Comparison of ENCODE assay signal across 8 cellular contexts in genomic region chr11:57311109-57311936, GRCh38. TPM values are rescaled to one million over a fixed set of nuclear protein-coding genes. Genes with fewer than 3 reads are reported as not detected.
DNase-seq lines count a peak whose midpoint lies in the region; ATAC-seq and TF ChIP-seq lines count a peak whose summit lies in the region.

No MANE protein-coding gene starts in this region.

- TF ChIP-seq CTCF in adrenal gland (IDR thresholded peaks at IDR 0.05): no peak
- TF ChIP-seq CTCF in heart left ventricle (IDR thresholded peaks at IDR 0.05): no peak
- TF ChIP-seq CTCF in progenitor cell of endocrine pancreas (IDR thresholded peaks at IDR 0.05; ENCODE audit: unreplicated experiment): no peak

- H3K9me3 Mint-ChIP-seq in progenitor cell of endocrine pancreas (ENCODE audit: low read depth): no peaks in the 10 kb centered on the region

- peak; percentile 99 for ATAC-seq in GM21367 (IDR thresholded peaks at IDR 0.05; ENCODE audit: unreplicated experiment)
- peak; percentile 89 to 96 (median 96) for ATAC-seq in heart left ventricle

- intact Hi-C loops in adrenal gland (cut with DNase I) (no loop called here), heart left ventricle (cut with DNase I) (no loop called here)

- peak overlapping the region; percentile 52 for H3K4me3 Mint-ChIP-seq in progenitor cell of endocrine pancreas (ENCODE audit: low read depth)

- H3K27me3 Mint-ChIP-seq in progenitor cell of endocrine pancreas: no peaks in the 10 kb centered on the region

- H3K4me3 ChIP-seq in adrenal gland (peak overlapping the region in 3 of 4 donors; percentile 41 to 63 (median 42)), heart left ventricle (peak overlapping the region; percentile 15 to 67 (median 56))

- H3K27ac ChIP-seq in adrenal gland (peak overlapping the region; percentile 54 to 98 (median 83)), heart left ventricle (peak overlapping the region in 11 of 12 donors; percentile 69 to 88 (median 82))

- TF ChIP-seq POLR2A in adrenal gland (IDR thresholded peaks at IDR 0.05) (peak; percentile 77 to 96), heart left ventricle (IDR thresholded peaks at IDR 0.05) (peak in 1 of 2 donors; percentile 75)

- peaks cover 65 to 84% of the 10 kb centered on the region in 2 donors for H3K4me1 ChIP-seq in adrenal gland (replicated peaks in 1 of 2)
- peaks cover 0 to 82% (median 72%) of the 10 kb centered on the region in 12 donors for H3K4me1 ChIP-seq in heart left ventricle

- WGBS in adrenal gland, 4 donors: 0 to 2% (median 1%) methylated on average over 6 to 31 of the region's 31 CpGs
- WGBS in heart left ventricle, 4 donors: 1 to 4% (median 1%) methylated on average over 14 to 31 of the region's 31 CpGs

- H3K36me3 ChIP-seq in adrenal gland (replicated peaks in 1 of 2) (peaks cover 0 to 51% of the 10 kb centered on the region in 2 donors), heart left ventricle (peaks cover 0 to 64% (median 37%) of the 10 kb centered on the region in 9 donors)

- H3K27ac Mint-ChIP-seq in progenitor cell of endocrine pancreas: peak overlapping the region; percentile 92

- peaks cover 27% of the 10 kb centered on the region for H3K36me3 Mint-ChIP-seq in progenitor cell of endocrine pancreas (ENCODE audit: insufficient read depth)

- H3K4me1 Mint-ChIP-seq in progenitor cell of endocrine pancreas (ENCODE audit: low read depth): peaks cover 20% of the 10 kb centered on the region

- H3K27me3 ChIP-seq in adrenal gland (no peaks in the 10 kb centered on the region), heart left ventricle (no peaks in the 10 kb centered on the region)

- in situ Hi-C loops in Caki2 (cut with HindIII; ENCODE audit: low pct_unique_long_range_greater_than_20kb, low sequenced_read_pairs): no loop called here

- H3K9me3 ChIP-seq in adrenal gland (replicated peaks in 1 of 3): no peaks in the 10 kb centered on the region
- H3K9me3 ChIP-seq in heart left ventricle: no peaks in the 10 kb centered on the region

- peak; percentile 84 for DNase-seq in Caki2 (ENCODE audit: low read depth)
- peak; percentile 88 for DNase-seq in HK-2 (ENCODE audit: unreplicated experiment)
- DNase-seq in SIG-M5 treated with dmso at 0.1 percent for 504 hours (lab: John Stamatoyannopoulos, UW; ENCODE audit: unreplicated experiment): peak; percentile 90
- DNase-seq in adrenal gland: peak; percentile 94 to 99 (median 98)
- peak; percentile 89 to 96 (median 93) for DNase-seq in heart left ventricle
- peak; percentile 65 for DNase-seq in progenitor cell of endocrine pancreas (ENCODE audit: low spot score, unreplicated experiment)
- no peak for DNase-seq in NK-92 (lab: John Stamatoyannopoulos, UW; ENCODE audit: unreplicated experiment)

RNA-seq across cellular contexts. Expression of gene TNKS1BP1, which starts 13.4 kb away (rescaled TPM):
- 56.6 and 70.7 TPM in 2 replicates for total RNA-seq in Caki2 (2014; rRNA removed; shearing (Covaris generic); ENCODE audit: low replicate concordance)
- 100 to 1,000 TPM in 7 of 8 donors, 10 to 100 TPM in 1; 98.2 to 203 (median 140) TPM for total RNA-seq in adrenal gland
- 100 to 1,000 TPM; 113 to 338 (median 209) TPM for polyA plus RNA-seq in adrenal gland
- total RNA-seq in heart left ventricle: 10 to 100 TPM; 25.3 to 68.3 (median 33.1) TPM
- polyA plus RNA-seq in heart left ventricle: 10 to 100 TPM; 36.9 to 45.3 TPM
- 99.8 and 108 TPM in 2 replicates for total RNA-seq in progenitor cell of endocrine pancreas

RNA-seq across cellular contexts. Expression of gene SSRP1, which starts 24.4 kb away (rescaled TPM):
- total RNA-seq in Caki2 (2014; rRNA removed; shearing (Covaris generic); ENCODE audit: low replicate concordance): 85.5 and 147 TPM in 2 replicates
- total RNA-seq in adrenal gland: 10 to 100 TPM; 37.4 to 68.3 (median 56.9) TPM
- polyA plus RNA-seq in adrenal gland: 100 to 1,000 TPM in 1 of 3 donors, 10 to 100 TPM in 2; 25.3 to 106 (median 31.0) TPM
- 10 to 100 TPM; 31.8 to 60.4 (median 41.6) TPM for total RNA-seq in heart left ventricle
- polyA plus RNA-seq in heart left ventricle: 10 to 100 TPM; 21.8 to 86.5 TPM
- total RNA-seq in progenitor cell of endocrine pancreas: 126 and 131 TPM in 2 replicates

RNA-seq across cellular contexts. Expression of gene P2RX3, which starts 26.8 kb away (rescaled TPM):
- not detected in 2 replicates for total RNA-seq in Caki2 (2014; rRNA removed; shearing (Covaris generic); ENCODE audit: low replicate concordance)
- total RNA-seq in adrenal gland (1 to 10 TPM in 3 of 8 donors, under 1 TPM in 4, not detected in 1; 0.11 to 1.3 (median 0.87) TPM), heart left ventricle (1 to 10 TPM in 7 of 9 donors, under 1 TPM in 2; 0.63 to 7.1 (median 1.5) TPM), progenitor cell of endocrine pancreas (not detected in 2 replicates)
- polyA plus RNA-seq in adrenal gland (under 1 TPM in 2 of 3 donors, not detected in 1; 0.13 to 0.66 TPM), heart left ventricle (under 1 TPM; 0.35 to 0.72 TPM)
